11 cellular contexts compared by ENCODE assay signal in genomic region chr2:152171733-152172132, GRCh38. TPM values are rescaled to one million over a fixed set of nuclear protein-coding genes. Genes with fewer than 3 reads are reported as not detected.
A peak's percentile ranks its signal among the peaks of the same experiment; 100 is the strongest.
DNase-seq lines count a peak whose midpoint lies in the region; ATAC-seq, FAIRE-seq and TF ChIP-seq lines count a peak whose summit lies in the region.
"Had no signal": no experiment of that assay in that cellular context is flagged by ENCODE, and none has a peak within 500 bp of the region (broad histone marks: within the 10 kb centered on the region; RNA-seq: fewer than 3 reads in every experiment).

No MANE protein-coding gene starts in this region.

- intact Hi-C loops in body of pancreas (cut with DNase I), result no loop called here
- intact Hi-C loops in kidney (cut with DNase I), result no loop called here
- intact Hi-C loops in stomach (cut with DNase I; ENCODE audit: low total_unique reads), result no loop called here

- DNase-seq in GM23248 (peak; percentile 29), body of pancreas (peak; percentile 22 to 70 (median 36)), kidney (no peak), stomach (no peak), globus pallidus (ENCODE audit: low spot score) (no peak), NCI-H526 (lab: John Stamatoyannopoulos, UW) (no peak), amniotic stem cell (lab: John Stamatoyannopoulos, UW) (no peak)
- DNase-seq: activated effector memory CD4-positive, alpha-beta T cell treated with anti-CD3 and anti-CD28 coated beads, Interleukin-2, amount 50 U/mL, for 16 hours; KG1; stimulated activated CD4-positive, alpha-beta T cell treated with anti-CD3 and anti-CD28 coated beads, Interleukin-4, amount 100 ng/mL, for 1 hour had no signal

- in situ Hi-C loops in GM23248 (cut with MboI), result no loop called here

- TF ChIP-seq POLR2A in body of pancreas (IDR thresholded peaks at IDR 0.05), result peak in 1 of 3 donors; percentile 13
- no peak for TF ChIP-seq POLR2A in stomach (IDR thresholded peaks at IDR 0.05)

- H3K9ac ChIP-seq in GM23248 (no peak overlapping the region), kidney (ENCODE audit: low read length in 2 of 2) (peak overlapping the region in 1 of 2 donors; percentile 24)

- WGBS in GM23248 (ENCODE audit: low coverage in 1 of 2, low lambda C conversion rate in 2 of 2, missing lambda C conversion rate in 2 of 2), 2 experiments, result 28 to 30% methylated on average over 3 of the region's 3 CpGs
- 7 to 14% methylated on average over 3 of the region's 3 CpGs for WGBS in body of pancreas, 2 donors
- WGBS in stomach, 5 donors, result 15 to 29% (median 21%) methylated on average over 3 of the region's 3 CpGs

- peak overlapping the region; percentile 20 for H3K27ac ChIP-seq in GM23248
- H3K27ac ChIP-seq in body of pancreas, result peak overlapping the region; percentile 51 to 97 (median 66)
- peak overlapping the region; percentile 48 to 64 for H3K27ac ChIP-seq in kidney (ENCODE audit: low read depth in 2 of 2, low read length in 2 of 2)
- peak overlapping the region; percentile 71 to 98 (median 93) for H3K27ac ChIP-seq in stomach

- H3K4me2 ChIP-seq in GM23248 (ENCODE audit: unreplicated experiment), result peak overlapping the region; percentile 53

- no peaks in the 10 kb centered on the region for H3K9me3 ChIP-seq in GM23248 (ENCODE audit: low read depth)
- no peaks in the 10 kb centered on the region for H3K9me3 ChIP-seq in body of pancreas
- no peaks in the 10 kb centered on the region for H3K9me3 ChIP-seq in kidney (ENCODE audit: control insufficient read depth in 1 of 2, low read length in 2 of 2)
- no peaks in the 10 kb centered on the region for H3K9me3 ChIP-seq in stomach

- H3K27me3 ChIP-seq in GM23248 (replicated peaks; ENCODE audit: insufficient read depth) (no peaks in the 10 kb centered on the region), body of pancreas (no peaks in the 10 kb centered on the region), stomach (no peaks in the 10 kb centered on the region)

- ATAC-seq in body of pancreas (peak; percentile 36), HG03097 (IDR thresholded peaks at IDR 0.05; ENCODE audit: low FRiP score, unreplicated experiment) (no peak)

- H3K4me3 ChIP-seq in GM23248, result no peak overlapping the region
- no peak overlapping the region for H3K4me3 ChIP-seq in body of pancreas
- H3K4me3 ChIP-seq in kidney (ENCODE audit: low read length in 2 of 2), result no peak overlapping the region
- no peak overlapping the region for H3K4me3 ChIP-seq in stomach

- no peak for TF ChIP-seq CTCF in body of pancreas (IDR thresholded peaks at IDR 0.05)
- TF ChIP-seq CTCF in kidney (IDR thresholded peaks at IDR 0.05; ENCODE audit: borderline replicate concordance, extremely low read depth, insufficient read depth), result no peak
- TF ChIP-seq CTCF in stomach (IDR thresholded peaks at IDR 0.05), result no peak

- no peaks in the 10 kb centered on the region for H3K9me2 ChIP-seq in GM23248 (ENCODE audit: insufficient read depth)

- peaks cover 24% of the 10 kb centered on the region for H3F3A ChIP-seq in GM23248 (ENCODE audit: insufficient read depth)

- no peak for FAIRE-seq in kidney (lab: Jason Lieb, UNC)

- TF ChIP-seq EP300 in stomach (IDR thresholded peaks at IDR 0.05), result no peak

- H3K36me3 ChIP-seq in GM23248 (ENCODE audit: low read depth), result no peaks in the 10 kb centered on the region
- no peaks in the 10 kb centered on the region for H3K36me3 ChIP-seq in body of pancreas (replicated peaks in 1 of 2; ENCODE audit: insufficient read depth in 1 of 2, low read depth in 2 of 2)
- no peaks in the 10 kb centered on the region for H3K36me3 ChIP-seq in kidney (ENCODE audit: control insufficient read depth in 1 of 2, insufficient read depth in 2 of 2, low read length in 2 of 2)
- H3K36me3 ChIP-seq in stomach, result no peaks in the 10 kb centered on the region

- H3K79me2 ChIP-seq in GM23248 (ENCODE audit: insufficient read depth), result peaks cover 85% of the 10 kb centered on the region

- H3K4me1 ChIP-seq in GM23248 (ENCODE audit: insufficient read depth) (peaks cover 26% of the 10 kb centered on the region), body of pancreas (peaks cover 64% of the 10 kb centered on the region), kidney (ENCODE audit: control insufficient read depth in 1 of 2, insufficient read depth in 1 of 2, low read depth in 1 of 2, low read length in 2 of 2) (peaks cover 14 to 26% of the 10 kb centered on the region in 2 donors), stomach (peaks cover 52 to 88% (median 73%) of the 10 kb centered on the region in 4 donors)

- H4K20me1 ChIP-seq in GM23248 (ENCODE audit: insufficient read depth), result no peaks in the 10 kb centered on the region

- H2AFZ ChIP-seq in GM23248, result peak overlapping the region; percentile 41; the same call in 1 of the 2 replicates

RNA-seq across cellular contexts. Expression of gene STAM2, which starts 3.8 kb away (rescaled TPM):
- total RNA-seq in GM23248 (2014; rRNA removed; shearing (Covaris generic)), result 29.6 and 42.6 TPM in 2 replicates
- 14.7 and 14.9 TPM in 2 replicates for polyA plus RNA-seq in GM23248 (2016; fragmentation: Nextera tagmentation; extraction: Ambion mirVana)
- total RNA-seq in body of pancreas, result 10 to 100 TPM; 25.7 to 34.0 TPM
- 41.1 TPM for total RNA-seq in kidney
- 12.5 TPM for polyA plus RNA-seq in kidney (ENCODE audit: insufficient read depth, low read depth, low replicate concordance)
- total RNA-seq in stomach, result 10 to 100 TPM in 4 of 5 donors, 1 to 10 TPM in 1; 4.9 to 55.3 (median 32.6) TPM
- 1 to 10 TPM; 7.0 to 9.9 (median 7.6) TPM for polyA plus RNA-seq in stomach

Comparison
In these comparisons a context has a peak if more than half of its experiments do, and no peak if none do; other contexts are left out.
1. DNase-seq: peak in GM23248 (single experiment) and body of pancreas (4 of 4); none in kidney (single experiment), stomach (single experiment), globus pallidus (single experiment), NCI-H526 (0 of 2) and amniotic stem cell (single experiment).
2. H3K27ac ChIP-seq: peak in every context shown above with its lines; median percentile 93 in stomach; 66 in body of pancreas; 56 in kidney; 20 in GM23248.